8 cellular contexts compared by ENCODE assay signal in genomic region chr7:130912086-130912909, GRCh38.
DNase-seq lines count a peak whose midpoint lies in the region; ATAC-seq, FAIRE-seq and TF ChIP-seq lines count a peak whose summit lies in the region.

No MANE protein-coding gene starts in this region.

- no peaks in the 10 kb centered on the region for H3K27me3 ChIP-seq in CD4-positive, alpha-beta T cell (ENCODE audit: control insufficient read depth, insufficient read depth, low read length)
- no peaks in the 10 kb centered on the region for H3K27me3 ChIP-seq in SU-DHL-6 (ENCODE audit: low read length)
- H3K27me3 ChIP-seq in esophagus squamous epithelium = no peaks in the 10 kb centered on the region

- H3K4me3 Mint-ChIP-seq in CD4-positive, alpha-beta T cell = peak overlapping the region; percentile 92

- no peaks in the 10 kb centered on the region for H3K27me3 Mint-ChIP-seq in CD4-positive, alpha-beta T cell

- H3K27ac Mint-ChIP-seq in CD4-positive, alpha-beta T cell = peak overlapping the region; percentile 92

- no peaks in the 10 kb centered on the region for H4K20me1 ChIP-seq in SU-DHL-6 (ENCODE audit: low read depth, low read length)

- peak in 1 of 4 donors; percentile 30 for TF ChIP-seq POLR2A in esophagus squamous epithelium (IDR thresholded peaks at IDR 0.05)

- H3K4me1 Mint-ChIP-seq in CD4-positive, alpha-beta T cell (ENCODE audit: low read depth) = peaks cover 89% of the 10 kb centered on the region

- peaks cover 41% of the 10 kb centered on the region for H3K36me3 Mint-ChIP-seq in CD4-positive, alpha-beta T cell (ENCODE audit: low read depth)

- peak overlapping the region; percentile 66 for H3K9ac ChIP-seq in SU-DHL-6 (ENCODE audit: low read length)

- no peaks in the 10 kb centered on the region for H3K9me3 Mint-ChIP-seq in CD4-positive, alpha-beta T cell

- H2AFZ ChIP-seq in SU-DHL-6 (ENCODE audit: low read depth, low read length, severe bottlenecking) = peak overlapping the region; percentile 44

- H3K79me2 ChIP-seq in SU-DHL-6 (ENCODE audit: insufficient read depth, low read length) = peaks cover 11% of the 10 kb centered on the region; the same call in 1 of the 2 replicates

- peak; percentile 3 for ATAC-seq in CD4-positive, alpha-beta T cell (ENCODE audit: poor library complexity)
- ATAC-seq in sciatic nerve = peak; percentile 58

- no peak for FAIRE-seq in frontal cortex (lab: Jason Lieb, UNC)

- peak overlapping the region; percentile 98 for H3K4me2 ChIP-seq in SU-DHL-6 (ENCODE audit: low read depth, low read length, poor library complexity, severe bottlenecking)

- TF ChIP-seq CTCF in CD4-positive, alpha-beta T cell (IDR thresholded peaks at IDR 0.05) = no peak
- no peak for TF ChIP-seq CTCF in HFF-Myc (IDR thresholded peaks at IDR 0.05; ENCODE audit: low read depth, low read length, missing control alignments)
- no peak for TF ChIP-seq CTCF in SU-DHL-6 (IDR thresholded peaks at IDR 0.05; ENCODE audit: insufficient read depth, low read length, poor library complexity, severe bottlenecking)
- no peak for TF ChIP-seq CTCF in esophagus squamous epithelium (IDR thresholded peaks at IDR 0.05)

- no peaks in the 10 kb centered on the region for H3K9me2 ChIP-seq in SU-DHL-6 (replicated peaks; ENCODE audit: insufficient read depth, low read length)

- CTCF ChIA-PET in CD4-positive, alpha-beta T cell (lab: Charles Lee) = interaction anchor here (7.6 kb wide), 1 partner anchor 16 kb away, joined by 50 read pairs; no protein-coding TSS in a partner anchor

- intact Hi-C loops in CD4-positive, alpha-beta T cell (cut with DNase I, micrococcal nuclease) = loop anchor here in 1 of 2 experiments (2.0 to 5.0 kb wide), 3 partner anchors 31 to 130 kb away; no protein-coding TSS in a partner anchor
- intact Hi-C loops in esophagus squamous epithelium (cut with DNase I) = no loop called here
- intact Hi-C loops in sciatic nerve (cut with DNase I) = no loop called here

- no peak for DNase-seq in CD4-positive, alpha-beta T cell
- DNase-seq in HFF-Myc (ENCODE audit: extremely low read depth, low read depth) (no peak), esophagus squamous epithelium (lab: John Stamatoyannopoulos, UW) (no peak), sciatic nerve (ENCODE audit: low spot score) (no peak), NCI-H1105 (lab: John Stamatoyannopoulos, UW) (no peak), frontal cortex (ENCODE audit: low spot score in 2 of 2) (no peak), NCI-H1694 treated with DMSO at 0.1 percent for 48 hours (lab: John Stamatoyannopoulos, UW) (no peak)

- H3K4me3 ChIP-seq in HFF-Myc (replicated peaks; ENCODE audit: low read depth, low read length) (peak overlapping the region; percentile 61), SU-DHL-6 (ENCODE audit: insufficient read depth, low read length, poor library complexity, severe bottlenecking) (peak overlapping the region; percentile 63), esophagus squamous epithelium (peak overlapping the region; percentile 30 to 65 (median 47))

- 14 to 18% methylated on average over 9 of the region's 9 CpGs for WGBS in esophagus squamous epithelium, 2 donors

- H3K36me3 ChIP-seq in SU-DHL-6 (ENCODE audit: low read length) = no peaks in the 10 kb centered on the region
- no peaks in the 10 kb centered on the region for H3K36me3 ChIP-seq in esophagus squamous epithelium

- H3F3A ChIP-seq in SU-DHL-6 (ENCODE audit: insufficient read depth) = peaks cover 10% of the 10 kb centered on the region

- peak overlapping the region; percentile 92 for H3K27ac ChIP-seq in CD4-positive, alpha-beta T cell (ENCODE audit: low read depth, low read length)
- H3K27ac ChIP-seq in SU-DHL-6 (ENCODE audit: low read depth, low read length) (peak overlapping the region; percentile 77), esophagus squamous epithelium (peak overlapping the region; percentile 87 to 96 (median 93))

- H3K9me3 ChIP-seq in CD4-positive, alpha-beta T cell (ENCODE audit: control insufficient read depth, low read length) = no peaks in the 10 kb centered on the region
- H3K9me3 ChIP-seq in SU-DHL-6 (ENCODE audit: insufficient read depth, low read length) = no peaks in the 10 kb centered on the region
- no peaks in the 10 kb centered on the region for H3K9me3 ChIP-seq in esophagus squamous epithelium

- POLR2A ChIA-PET in CD4-positive, alpha-beta T cell (lab: Charles Lee) = interaction anchor here (0.7 to 2.3 kb wide), 15 partner anchors 8 to 707 kb away, joined by 3 to 25 read pairs (median 6); partner anchors contain the start of gene TMEM209

- peaks cover 54 to 89% (median 66%) of the 10 kb centered on the region in 3 donors for H3K4me1 ChIP-seq in esophagus squamous epithelium
